10 cellular contexts compared by ENCODE assay signal in the genomic region with DNA sequence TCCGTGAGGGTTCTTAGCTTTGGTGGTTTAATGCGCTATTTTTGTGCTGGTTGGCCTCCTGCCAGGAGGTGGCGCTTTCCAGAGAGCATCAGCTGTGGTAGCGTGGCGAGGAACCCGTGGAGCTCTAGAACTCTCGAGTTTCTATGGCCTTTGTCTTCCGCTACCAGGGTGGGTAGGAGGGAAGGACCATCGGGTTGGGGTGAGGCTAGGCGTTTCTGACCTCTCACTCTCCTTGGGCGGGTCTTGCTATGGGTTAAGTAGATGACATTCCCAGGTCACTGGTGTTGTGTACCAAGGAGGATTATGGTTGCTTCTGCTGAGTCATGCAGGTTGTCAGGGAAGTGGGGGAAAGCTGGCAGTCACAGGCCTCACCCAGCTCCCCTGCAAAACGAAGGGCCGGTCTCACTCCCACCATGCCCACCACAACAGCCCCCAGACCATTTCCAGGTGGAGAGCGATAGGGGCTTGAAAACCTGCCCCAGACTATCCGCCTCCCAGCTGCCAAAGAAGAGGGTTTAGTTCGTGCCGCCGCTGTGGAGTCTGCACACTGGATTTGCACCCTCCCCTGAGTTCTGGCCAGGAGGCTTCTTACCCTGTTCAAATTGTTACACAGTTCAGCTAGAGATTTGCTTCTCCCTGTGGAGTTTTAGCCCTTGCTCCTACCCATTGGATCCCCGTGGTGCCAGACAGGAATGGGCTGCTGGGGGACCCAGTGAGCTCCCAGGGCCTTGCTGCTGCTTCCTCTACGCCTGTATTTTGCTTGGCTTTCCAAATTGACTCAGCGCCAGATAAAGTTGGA. TPM values are rescaled to one million over a fixed set of nuclear protein-coding genes. Genes with fewer than 3 reads are reported as not detected.
A peak's percentile ranks its signal among the peaks of the same experiment; 100 is the strongest.
DNase-seq lines count a peak whose midpoint lies in the region; ATAC-seq and TF ChIP-seq lines count a peak whose summit lies in the region.
"Had no signal": no experiment of that assay in that cellular context is flagged by ENCODE, and none has a peak within 500 bp of the region (broad histone marks: within the 10 kb centered on the region; RNA-seq: fewer than 3 reads in every experiment).

No MANE protein-coding gene starts in this region.

- H3K9me3 ChIP-seq in heart left ventricle: no peaks in the 10 kb centered on the region
- H3K9me3 ChIP-seq in right atrium auricular region: no peaks in the 10 kb centered on the region
- H3K9me3 ChIP-seq in transverse colon: no peaks in the 10 kb centered on the region
- H3K9me3 ChIP-seq: SJSA1 had no signal

- in situ Hi-C loops in transverse colon (cut with MboI; ENCODE audit: low pct_ligation_motif_present in 1 of 4, low pct_unique_long_range_greater_than_20kb in 1 of 4, low sequenced_read_pairs in 3 of 4): no loop called here

- H3K4me3 Mint-ChIP-seq in activated T-cell treated with anti-CD3 and anti-CD28 coated beads, Interleukin-2, amount 50 U/mL, for 72 hours: peak overlapping the region; percentile 31 to 46
- no peak overlapping the region for H3K4me3 Mint-ChIP-seq in type B pancreatic cell

- H3K36me3 ChIP-seq in heart left ventricle (no peaks in the 10 kb centered on the region), right atrium auricular region (no peaks in the 10 kb centered on the region), transverse colon (no peaks in the 10 kb centered on the region)
- H3K36me3 ChIP-seq: SJSA1 had no signal

- WGBS in heart left ventricle, 4 donors: 43 to 63% (median 57%) methylated on average over 14 to 21 of the region's 21 CpGs
- WGBS in transverse colon (ENCODE audit: low coverage in 1 of 2), 2 donors: 81% methylated on average over 21 of the region's 21 CpGs; no CpG with 5 or more reads in 1 of the 2 donors

- peaks cover 3 to 8% of the 10 kb centered on the region in 2 donors for H3K36me3 Mint-ChIP-seq in activated T-cell treated with anti-CD3 and anti-CD28 coated beads, Interleukin-2, amount 50 U/mL, for 72 hours (ENCODE audit: insufficient read depth in 2 of 2)
- peaks cover 23% of the 10 kb centered on the region for H3K36me3 Mint-ChIP-seq in type B pancreatic cell

- TF ChIP-seq CTCF in heart left ventricle (IDR thresholded peaks at IDR 0.05) (peak in 1 of 12 donors; percentile 13), right atrium auricular region (IDR thresholded peaks at IDR 0.05) (no peak), transverse colon (IDR thresholded peaks at IDR 0.05) (no peak), type B pancreatic cell (conservative IDR thresholded peaks at IDR 0.05) (no peak)

- TF ChIP-seq POLR2A in heart left ventricle (IDR thresholded peaks at IDR 0.05) (no peak), transverse colon (IDR thresholded peaks at IDR 0.05) (no peak)

- no peaks in the 10 kb centered on the region for H3K9me3 Mint-ChIP-seq in activated T-cell treated with anti-CD3 and anti-CD28 coated beads, Interleukin-2, amount 50 U/mL, for 72 hours
- H3K9me3 Mint-ChIP-seq in type B pancreatic cell: no peaks in the 10 kb centered on the region

- peaks cover 6% of the 10 kb centered on the region for H3K4me1 Mint-ChIP-seq in activated T-cell treated with anti-CD3 and anti-CD28 coated beads, Interleukin-2, amount 50 U/mL, for 72 hours (ENCODE audit: low read depth)
- H3K4me1 Mint-ChIP-seq in type B pancreatic cell (ENCODE audit: unreplicated experiment): no peaks in the 10 kb centered on the region

- H3K27me3 Mint-ChIP-seq in activated T-cell treated with anti-CD3 and anti-CD28 coated beads, Interleukin-2, amount 50 U/mL, for 72 hours (ENCODE audit: low read depth): no peaks in the 10 kb centered on the region
- H3K27me3 Mint-ChIP-seq in type B pancreatic cell: no peaks in the 10 kb centered on the region

- H3K4me3 ChIP-seq in heart left ventricle: peak overlapping the region in 9 of 12 donors; percentile 13 to 39 (median 24)
- H3K4me3 ChIP-seq in right atrium auricular region: peak overlapping the region in 1 of 2 donors; percentile 22
- H3K4me3 ChIP-seq in transverse colon: no peak overlapping the region
- H3K4me3 ChIP-seq: BLaER1 treated with 17β-estradiol and CSF1 and Interleukin-3, amounts not matched to agents 10 nM and 100 nM; SJSA1 had no signal

- peak in 4 of 5 donors; percentile 20 to 46 (median 30) for DNase-seq in heart left ventricle
- DNase-seq in right atrium auricular region (ENCODE audit: low spot score): no peak
- peak; percentile 10 to 35 for DNase-seq in activated T-cell treated with anti-CD3 and anti-CD28 coated beads, Interleukin-2, amount 50 U/mL, for 72 hours
- peak; percentile 73 for DNase-seq in iPS-NIHi7 (ENCODE audit: extremely low spot score)
- peak; percentile 20 for DNase-seq in transverse colon
- DNase-seq in dedifferentiated amniotic fluid mesenchymal stem cell (ENCODE audit: extremely low spot score): no peak
- DNase-seq in type B pancreatic cell (ENCODE audit: extremely low spot score, unreplicated experiment): no peak

- H3K27me3 ChIP-seq in heart left ventricle: no peaks in the 10 kb centered on the region
- no peaks in the 10 kb centered on the region for H3K27me3 ChIP-seq in right atrium auricular region
- H3K27me3 ChIP-seq in transverse colon: no peaks in the 10 kb centered on the region
- H3K27me3 ChIP-seq: BLaER1 treated with 17β-estradiol and CSF1 and Interleukin-3, amounts not matched to agents 10 nM and 100 nM; SJSA1 had no signal

- peaks cover 0 to 7% (median 0%) of the 10 kb centered on the region in 12 donors for H3K4me1 ChIP-seq in heart left ventricle
- H3K4me1 ChIP-seq in right atrium auricular region: peaks cover 0 to 12% of the 10 kb centered on the region in 2 donors
- H3K4me1 ChIP-seq in transverse colon: no peaks in the 10 kb centered on the region
- H3K4me1 ChIP-seq: BLaER1 treated with 17β-estradiol and CSF1 and Interleukin-3, amounts not matched to agents 10 nM and 100 nM; SJSA1 had no signal

- intact Hi-C loops in heart left ventricle (cut with DNase I): no loop called here
- intact Hi-C loops in transverse colon (cut with DNase I; ENCODE audit: low total_unique reads): no loop called here

- no peak for TF ChIP-seq EP300 in transverse colon (IDR thresholded peaks at IDR 0.05; ENCODE audit: low read depth)

- H3K27ac ChIP-seq in heart left ventricle (no peak overlapping the region), right atrium auricular region (no peak overlapping the region), transverse colon (no peak overlapping the region)
- H3K27ac ChIP-seq: BLaER1 treated with 17β-estradiol and CSF1 and Interleukin-3, amounts not matched to agents 10 nM and 100 nM; SJSA1 had no signal

- H3K27ac Mint-ChIP-seq in activated T-cell treated with anti-CD3 and anti-CD28 coated beads, Interleukin-2, amount 50 U/mL, for 72 hours: no peak overlapping the region
- no peak overlapping the region for H3K27ac Mint-ChIP-seq in type B pancreatic cell

- ATAC-seq in heart left ventricle: peak in 2 of 4 donors; percentile 26 to 37
- peak in 1 of 2 donors; percentile 66 for ATAC-seq in activated T-cell treated with anti-CD3 and anti-CD28 coated beads, Interleukin-2, amount 50 U/mL, for 72 hours (replicated peaks in 1 of 2)
- ATAC-seq in GM21576 (IDR thresholded peaks at IDR 0.05; ENCODE audit: unreplicated experiment): no peak

RNA-seq across cellular contexts. Expression of a gene that starts 21.9 kb away (rescaled TPM):
- total RNA-seq in heart left ventricle: 1 to 10 TPM in 6 of 9 donors, under 1 TPM in 3; 0.58 to 2.4 (median 1.7) TPM
- under 1 TPM; 0.68 to 0.72 TPM for polyA plus RNA-seq in heart left ventricle
- total RNA-seq in right atrium auricular region: 1 to 10 TPM in 1 of 2 donors, under 1 TPM in 1; 0.89 to 1.1 TPM
- 10 to 100 TPM; 10.4 to 11.5 TPM for total RNA-seq in activated T-cell treated with anti-CD3 and anti-CD28 coated beads, Interleukin-2, amount 50 U/mL, for 72 hours
- 1 to 10 TPM in 1 of 4 donors, under 1 TPM in 2, not detected in 1; 0.20 to 1.1 (median 0.68) TPM for total RNA-seq in transverse colon
- total RNA-seq in type B pancreatic cell (ENCODE audit: low replicate concordance): 8.7 and 25.0 TPM in 2 replicates

RNA-seq across cellular contexts. Expression of a gene that starts 22.1 kb away (rescaled TPM):
- total RNA-seq in heart left ventricle: 10 to 100 TPM in 6 of 9 donors, 1 to 10 TPM in 3; 8.2 to 24.4 (median 14.6) TPM
- polyA plus RNA-seq in heart left ventricle: 10 to 100 TPM in 1 of 2 donors, 1 to 10 TPM in 1; 9.2 to 14.0 TPM
- total RNA-seq in right atrium auricular region: 10 to 100 TPM in 1 of 2 donors, 1 to 10 TPM in 1; 9.4 to 12.0 TPM
- 10 to 100 TPM; 24.1 to 27.4 TPM for total RNA-seq in activated T-cell treated with anti-CD3 and anti-CD28 coated beads, Interleukin-2, amount 50 U/mL, for 72 hours
- 10 to 100 TPM; 22.3 to 40.3 (median 35.1) TPM for total RNA-seq in transverse colon
- 48.6 and 49.6 TPM in 2 replicates for total RNA-seq in type B pancreatic cell (ENCODE audit: low replicate concordance)

Comparison
In these comparisons a context has a peak if more than half of its experiments do, and no peak if none do; other contexts are left out.
1. DNase-seq: peak in heart left ventricle (4 of 5), activated T-cell treated with anti-CD3 and anti-CD28 coated beads, Interleukin-2, amount 50 U/mL, for 72 hours (2 of 2), iPS-NIHi7 (single experiment) and transverse colon (single experiment); none in right atrium auricular region (single experiment), dedifferentiated amniotic fluid mesenchymal stem cell (single experiment) and type B pancreatic cell (single experiment).
2. H3K4me3 ChIP-seq: peak in heart left ventricle (9 of 12); none in transverse colon (0 of 4).